In genomic region chr1:211781260-211781659, GRCh38 we compare ENCODE assay signal across 1 cellular context.
TF ChIP-seq lines count a peak whose summit lies in the region.

No MANE protein-coding gene starts in this region.

TF ChIP-seq in GM12878, 131 proteins besides CTCF, POLR2A, EP300 and RAD21:
- peak; percentile 55; the same call in 1 of the 2 replicates for TF ChIP-seq YY1 (IDR thresholded peaks at IDR 0.05; ENCODE audit: low read depth, low read length)
- TF ChIP-seq SREBF2 (IDR thresholded peaks at IDR 0.05; ENCODE audit: low read length) = no peak
- 0 out of 2 replicates have a peak, but pooled peaks have one; percentile 6 for TF ChIP-seq MEF2A (IDR thresholded peaks at IDR 0.05; ENCODE audit: insufficient read depth, low read depth, low read length)
